ENCODE assay signal across 8 cellular contexts in genomic region chr9:34664281-34665108, GRCh38. TPM values are rescaled to one million over a fixed set of nuclear protein-coding genes. Genes with fewer than 3 reads are reported as not detected.
DNase-seq lines count a peak whose midpoint lies in the region; ATAC-seq and TF ChIP-seq lines count a peak whose summit lies in the region.

No MANE protein-coding gene starts in this region.

- H2AFZ ChIP-seq in PC-9: no peak overlapping the region

- peak overlapping the region; percentile 55 for H3K4me2 ChIP-seq in PC-9

- H3K79me2 ChIP-seq in PC-9 (ENCODE audit: low read depth): no peaks in the 10 kb centered on the region

- no peak overlapping the region for H3K4me3 ChIP-seq in PC-9
- H3K4me3 ChIP-seq in fibroblast of pulmonary artery (replicated peaks; ENCODE audit: low read depth, low read length): peak overlapping the region; percentile 89
- peak overlapping the region; percentile 55 to 72 (median 66) for H3K4me3 ChIP-seq in stomach

- H3K36me3 Mint-ChIP-seq in activated T-helper 17 cell treated with anti-CD3 and anti-CD28 coated beads, Interleukin-2, amount 50 U/mL, for 72 hours (ENCODE audit: low read depth): peaks cover 14% of the 10 kb centered on the region
- H3K36me3 Mint-ChIP-seq in natural killer cell: no peaks in the 10 kb centered on the region

- peaks cover 4% of the 10 kb centered on the region; the same call in 1 of the 2 replicates for H3F3A ChIP-seq in PC-9 (ENCODE audit: insufficient read depth, low read depth)

- TSS peak; percentile 66 for BruUV-seq in PC-9 (replicated peaks; lab: Mats Ljungman, UMichigan)

- POLR2A ChIA-PET in PC-9 (lab: Charles Lee; ENCODE audit: unreplicated experiment): interaction anchor here (0.5 kb wide), 1 partner anchor 620 kb away, joined by 3 read pairs; no protein-coding TSS in a partner anchor

- peaks cover 36% of the 10 kb centered on the region for H3K4me1 Mint-ChIP-seq in activated T-helper 17 cell treated with anti-CD3 and anti-CD28 coated beads, Interleukin-2, amount 50 U/mL, for 72 hours
- H3K4me1 Mint-ChIP-seq in natural killer cell: peaks cover 11 to 26% of the 10 kb centered on the region in 2 donors

- peak; percentile 69 for TF ChIP-seq CTCF in PC-9 (conservative IDR thresholded peaks at IDR 0.05)
- no peak for TF ChIP-seq CTCF in fibroblast of pulmonary artery (IDR thresholded peaks at IDR 0.05; ENCODE audit: low read length, missing control alignments)
- TF ChIP-seq CTCF in natural killer cell (IDR thresholded peaks at IDR 0.05): peak; percentile 84
- peak in 5 of 7 experiments; percentile 67 to 89 (median 73) for TF ChIP-seq CTCF in stomach (IDR thresholded peaks at IDR 0.05)

- TF ChIP-seq POLR2A in stomach (IDR thresholded peaks at IDR 0.05): no peak

- peak; percentile 55 for ATAC-seq in HG03103 (IDR thresholded peaks at IDR 0.05; ENCODE audit: low read depth, unreplicated experiment)
- ATAC-seq in activated T-helper 17 cell treated with anti-CD3 and anti-CD28 coated beads, Interleukin-2, amount 50 U/mL, for 72 hours (replicated peaks): peak; percentile 55
- peak; percentile 43 to 57 (median 46) for ATAC-seq in natural killer cell

- H3K36me3 ChIP-seq in PC-9 (ENCODE audit: low read depth) (no peaks in the 10 kb centered on the region), stomach (peaks cover 0 to 48% (median 17%) of the 10 kb centered on the region in 4 donors)

- intact Hi-C loops in PC-9 (cut with micrococcal nuclease; ENCODE audit: unreplicated experiment): loop anchor here (2.0 to 5.0 kb wide), 2 partner anchors 18 to 448 kb away; partner anchors contain the start of gene GALT
- intact Hi-C loops in natural killer cell (cut with micrococcal nuclease): loop anchor here (1.0 to 2.0 kb wide), 4 partner anchors 18 to 206 kb away; partner anchors contain the start of genes DNAI1, FAM219A, GALT and SIGMAR1
- intact Hi-C loops in stomach (cut with DNase I; ENCODE audit: low total_unique reads): no loop called here

- peak; percentile 51 for DNase-seq in activated gamma-delta T cell treated with Interleukin-2 at 50 U/mL for 16 hours
- DNase-seq in activated gamma-delta T cell (lab: John Stamatoyannopoulos, UW): no peak
- DNase-seq in PC-9: peak in 1 of 2 experiments; percentile 49
- peak; percentile 81 for DNase-seq in fibroblast of pulmonary artery (ENCODE audit: low read depth)
- DNase-seq in natural killer cell: peak; percentile 65
- DNase-seq in stomach: peak; percentile 85

- H3K4me3 Mint-ChIP-seq in activated T-helper 17 cell treated with anti-CD3 and anti-CD28 coated beads, Interleukin-2, amount 50 U/mL, for 72 hours: peak overlapping the region; percentile 89
- peak overlapping the region; percentile 90 for H3K4me3 Mint-ChIP-seq in natural killer cell

- H3K27me3 ChIP-seq in PC-9 (ENCODE audit: insufficient read depth, low read depth) (no peaks in the 10 kb centered on the region), stomach (no peaks in the 10 kb centered on the region)

- no peaks in the 10 kb centered on the region for H3K9me2 ChIP-seq in PC-9 (ENCODE audit: insufficient read depth)

- H3K27ac Mint-ChIP-seq in activated T-helper 17 cell treated with anti-CD3 and anti-CD28 coated beads, Interleukin-2, amount 50 U/mL, for 72 hours: peak overlapping the region; percentile 79
- H3K27ac Mint-ChIP-seq in natural killer cell: peak overlapping the region; percentile 86 to 92

- H3K27me3 Mint-ChIP-seq in activated T-helper 17 cell treated with anti-CD3 and anti-CD28 coated beads, Interleukin-2, amount 50 U/mL, for 72 hours: no peaks in the 10 kb centered on the region
- no peaks in the 10 kb centered on the region for H3K27me3 Mint-ChIP-seq in natural killer cell (ENCODE audit: low read depth in 2 of 2)

- 8 to 16% (median 12%) methylated on average over 18 to 25 of the region's 25 CpGs for WGBS in stomach, 5 donors

- no peak for TF ChIP-seq EP300 in stomach (IDR thresholded peaks at IDR 0.05)

- H3K4me1 ChIP-seq in PC-9 (replicated peaks; ENCODE audit: insufficient read depth): no peaks in the 10 kb centered on the region
- peaks cover 0 to 40% (median 29%) of the 10 kb centered on the region in 4 donors for H3K4me1 ChIP-seq in stomach

- H4K20me1 ChIP-seq in PC-9 (ENCODE audit: insufficient read depth): no peaks in the 10 kb centered on the region

- no peaks in the 10 kb centered on the region for H3K9me3 ChIP-seq in PC-9 (ENCODE audit: insufficient read depth, low read depth)
- H3K9me3 ChIP-seq in stomach: no peaks in the 10 kb centered on the region

- no peak overlapping the region for H3K27ac ChIP-seq in PC-9
- H3K27ac ChIP-seq in stomach: peak overlapping the region; percentile 95 to 99 (median 98)

- H3K9me3 Mint-ChIP-seq in activated T-helper 17 cell treated with anti-CD3 and anti-CD28 coated beads, Interleukin-2, amount 50 U/mL, for 72 hours: peaks cover 8% of the 10 kb centered on the region
- H3K9me3 Mint-ChIP-seq in natural killer cell: no peaks in the 10 kb centered on the region

- CTCF ChIA-PET in PC-9 (lab: Charles Lee): interaction anchor here (0.7 to 1.2 kb wide), 2 partner anchors 30 to 71 kb away, joined by 3 to 4 read pairs; no protein-coding TSS in a partner anchor

RNA-seq across cellular contexts. Expression of gene CCL27, which starts 2.0 kb away (rescaled TPM):
- total RNA-seq in PC-9 (2021) (0.44 and 0.98 TPM in 2 replicates), natural killer cell (not detected), stomach (1 to 10 TPM in 1 of 5 donors, not detected in 4; 1.3 TPM)
- total RNA-seq in activated T-helper 17 cell treated with anti-CD3 and anti-CD28 coated beads, Interleukin-2, amount 50 U/mL, for 72 hours: 1 to 10 TPM in 1 of 2 donors, under 1 TPM in 1; 0.78 to 1.6 TPM
- under 1 TPM in 1 of 3 donors, not detected in 2; 0.58 TPM for polyA plus RNA-seq in stomach

RNA-seq across cellular contexts. Expression of gene IL11RA, which starts 12.5 kb away (rescaled TPM):
- total RNA-seq in PC-9 (2021) (8.5 and 8.7 TPM in 2 replicates), natural killer cell (10 to 100 TPM; 64.2 to 91.1 (median 66.1) TPM), stomach (10 to 100 TPM; 19.3 to 57.4 (median 29.0) TPM)
- 10 to 100 TPM; 30.4 to 48.9 TPM for total RNA-seq in activated T-helper 17 cell treated with anti-CD3 and anti-CD28 coated beads, Interleukin-2, amount 50 U/mL, for 72 hours
- polyA plus RNA-seq in stomach: 10 to 100 TPM in 1 of 3 donors, 1 to 10 TPM in 2; 4.4 to 18.8 (median 5.7) TPM

RNA-seq across cellular contexts. Expression of gene GALT, which starts 18.0 kb away (rescaled TPM):
- total RNA-seq in PC-9 (2021) (13.5 and 18.2 TPM in 2 replicates), natural killer cell (100 to 1,000 TPM in 1 of 3 donors, 10 to 100 TPM in 2; 81.9 to 118 (median 89.3) TPM), stomach (100 to 1,000 TPM in 2 of 5 donors, 10 to 100 TPM in 3; 28.8 to 148 (median 87.8) TPM)
- total RNA-seq in activated T-helper 17 cell treated with anti-CD3 and anti-CD28 coated beads, Interleukin-2, amount 50 U/mL, for 72 hours: 10 to 100 TPM; 48.3 to 66.7 TPM
- polyA plus RNA-seq in stomach: 10 to 100 TPM; 17.4 to 33.1 (median 20.5) TPM

RNA-seq across cellular contexts. Expression of gene CCL19, which starts 26.6 kb away (rescaled TPM):
- total RNA-seq in PC-9 (2021): not detected in 2 replicates
- total RNA-seq in activated T-helper 17 cell treated with anti-CD3 and anti-CD28 coated beads, Interleukin-2, amount 50 U/mL, for 72 hours: not detected
- not detected for total RNA-seq in natural killer cell
- 1 to 10 TPM in 2 of 5 donors, not detected in 3; 4.4 to 8.1 TPM for total RNA-seq in stomach
- 10 to 100 TPM in 1 of 3 donors, 1 to 10 TPM in 2; 4.3 to 24.1 (median 7.8) TPM for polyA plus RNA-seq in stomach

RNA-seq across cellular contexts. Expression of gene SIGMAR1, which starts 26.9 kb away (rescaled TPM):
- 55.8 and 57.9 TPM in 2 replicates for total RNA-seq in PC-9 (2021)
- total RNA-seq in activated T-helper 17 cell treated with anti-CD3 and anti-CD28 coated beads, Interleukin-2, amount 50 U/mL, for 72 hours: 10 to 100 TPM; 42.6 to 75.3 TPM
- 10 to 100 TPM; 22.1 to 29.8 (median 23.0) TPM for total RNA-seq in natural killer cell
- total RNA-seq in stomach: 100 to 1,000 TPM in 1 of 5 donors, 10 to 100 TPM in 4; 20.0 to 124 (median 64.3) TPM
- 10 to 100 TPM; 19.9 to 46.8 (median 25.5) TPM for polyA plus RNA-seq in stomach
